ENCODE assay signal across 1 cellular context in genomic region chr12:9122166-9122609, GRCh38.
A peak's percentile ranks its signal among the peaks of the same experiment; 100 is the strongest.
TF ChIP-seq lines count a peak whose summit lies in the region.

No MANE protein-coding gene starts in this region.

TF ChIP-seq in HepG2, 621 proteins besides CTCF, POLR2A, EP300 and RAD21 (continued from another document and continues in another):
- TF ChIP-seq ZNF142 (CRISPR knock-in tag; IDR thresholded peaks at IDR 0.05) (no peak), AGO2 (optimal IDR thresholded peaks at IDR 0.05; ENCODE audit: low read depth, low read length) (no peak), MAFK (conservative IDR thresholded peaks at IDR 0.05 in 1 of 2, IDR thresholded peaks at IDR 0.05 in 1 of 2; ENCODE audit: low read length in 2 of 2) (no peak), ZFP36L2 (CRISPR knock-in tag; IDR thresholded peaks at IDR 0.05) (no peak), GPN1 (CRISPR knock-in tag; IDR thresholded peaks at IDR 0.05; ENCODE audit: borderline replicate concordance) (no peak), FOXA1 (IDR thresholded peaks at IDR 0.05) (peak; percentile 63; the same call in 1 of the 2 replicates), FOXA1 (CRISPR knock-in tag; IDR thresholded peaks at IDR 0.05) (peak; percentile 86), KDM6A (CRISPR knock-in tag; IDR thresholded peaks at IDR 0.05; ENCODE audit: low read depth) (peak; percentile 69; the same call in 1 of the 2 replicates), CENPX (CRISPR knock-in tag; IDR thresholded peaks at IDR 0.05) (no peak), GRHL1 (CRISPR knock-in tag; conservative IDR thresholded peaks at IDR 0.05) (no peak), ZBTB26 (CRISPR knock-in tag; IDR thresholded peaks at IDR 0.05; ENCODE audit: borderline replicate concordance) (no peak), CSRNP1 (CRISPR knock-in tag; IDR thresholded peaks at IDR 0.05) (no peak), ZNF670 (CRISPR knock-in tag; IDR thresholded peaks at IDR 0.05; ENCODE audit: borderline replicate concordance) (peak; percentile 81; the same call in 1 of the 2 replicates), ARID3A (IDR thresholded peaks at IDR 0.05; ENCODE audit: low read depth, low read length) (peak; percentile 92), ZBTB25 (CRISPR knock-in tag; IDR thresholded peaks at IDR 0.05) (0 out of 2 replicates have a peak, but pooled peaks have one; percentile 16), XBP1 (CRISPR knock-in tag; IDR thresholded peaks at IDR 0.05) (no peak), BCLAF1 (IDR thresholded peaks at IDR 0.05) (no peak), KDM5A (IDR thresholded peaks at IDR 0.05; ENCODE audit: borderline replicate concordance, low read length) (no peak; the same call in 1 of the 2 replicates), POLR2AphosphoS2 (IDR thresholded peaks at IDR 0.05; ENCODE audit: low read depth, low read length) (no peak), TERF1 (CRISPR knock-in tag; IDR thresholded peaks at IDR 0.05) (no peak), ZNF225 (CRISPR knock-in tag; IDR thresholded peaks at IDR 0.05) (no peak), DRAP1 (CRISPR knock-in tag; IDR thresholded peaks at IDR 0.05) (peak; percentile 58), CBFB (CRISPR knock-in tag; IDR thresholded peaks at IDR 0.05) (peak; percentile 96), TAF15 (IDR thresholded peaks at IDR 0.05; ENCODE audit: low read depth, low read length, poor library complexity, severe bottlenecking) (no peak), ZNF792 (CRISPR knock-in tag; IDR thresholded peaks at IDR 0.05) (peak; percentile 54; the same call in 1 of the 2 replicates), HMGA1 (CRISPR knock-in tag; conservative IDR thresholded peaks at IDR 0.05) (no peak), SIN3B (IDR thresholded peaks at IDR 0.05; ENCODE audit: low read length) (no peak), ZNF549 (CRISPR knock-in tag; IDR thresholded peaks at IDR 0.05) (no peak), MAZ (IDR thresholded peaks at IDR 0.05; ENCODE audit: borderline replicate concordance, low read depth, low read length) (no peak), MAZ (CRISPR knock-in tag; IDR thresholded peaks at IDR 0.05; ENCODE audit: low read depth) (0 out of 2 replicates have a peak, but pooled peaks have one; percentile 38), ZNF513 (CRISPR knock-in tag; conservative IDR thresholded peaks at IDR 0.05) (no peak), ONECUT2 (CRISPR knock-in tag; IDR thresholded peaks at IDR 0.05) (0 out of 2 replicates have a peak, but pooled peaks have one; percentile 28), ZNF251 (CRISPR knock-in tag; IDR thresholded peaks at IDR 0.05) (no peak), SNAPC2 (CRISPR knock-in tag; IDR thresholded peaks at IDR 0.05) (no peak), ZNF883 (CRISPR knock-in tag; IDR thresholded peaks at IDR 0.05; ENCODE audit: not compliant biosample characterization) (no peak)
